Comparison of ENCODE assay signal across 28 cellular contexts in genomic region chr7:159088016-159088865, GRCh38. TPM values are rescaled to one million over a fixed set of nuclear protein-coding genes. Genes with fewer than 3 reads are reported as not detected.
DNase-seq lines count a peak whose midpoint lies in the region; ATAC-seq, FAIRE-seq and TF ChIP-seq lines count a peak whose summit lies in the region.
"Had no signal": no experiment of that assay in that cellular context is flagged by ENCODE, and none has a peak within 500 bp of the region (broad histone marks: within the 10 kb centered on the region; RNA-seq: fewer than 3 reads in every experiment).

No MANE protein-coding gene starts in this region.

- H3K27ac ChIP-seq in right lobe of liver (no peak overlapping the region), HepG2 (ENCODE audit: extremely low read length, insufficient read depth, low read length) (no peak overlapping the region), osteoblast (ENCODE audit: low read depth, low read length) (no peak overlapping the region)
- H3K27ac ChIP-seq: C4-2B, psoas muscle, skin epidermis, VCaP had no signal

- H3K4me3 ChIP-seq in right lobe of liver (no peak overlapping the region), HepG2 (replicated peaks in 1 of 3; ENCODE audit: insufficient read depth in 1 of 3, low read depth in 2 of 3, low read length in 3 of 3) (no peak overlapping the region), osteoblast (ENCODE audit: insufficient read depth, low read length) (no peak overlapping the region)
- H3K4me3 ChIP-seq: lung, psoas muscle, skin epidermis had no signal

- intact Hi-C loops in right lobe of liver (cut with DNase I) = no loop called here
- intact Hi-C loops in HepG2 (cut with micrococcal nuclease; ENCODE audit: unreplicated experiment) = no loop called here

- no peak overlapping the region for H2AFZ ChIP-seq in HepG2 (ENCODE audit: low read length)
- no peak overlapping the region for H2AFZ ChIP-seq in osteoblast (ENCODE audit: low read length)

- H3K27me3 ChIP-seq in right lobe of liver (no peaks in the 10 kb centered on the region), HepG2 (ENCODE audit: control insufficient read depth in 1 of 2, insufficient read depth in 2 of 2, low read length in 2 of 2) (peaks cover 3 to 39% of the 10 kb centered on the region in 2 experiments; a peak in 3 of 5 replicates), osteoblast (ENCODE audit: insufficient read depth, low read length) (no peaks in the 10 kb centered on the region)

- TF ChIP-seq EP300 in HepG2 (IDR thresholded peaks at IDR 0.05; ENCODE audit: low read depth in 2 of 2, low read length in 2 of 2) (no peak), HepG2 (CRISPR knock-in tag; IDR thresholded peaks at IDR 0.05; ENCODE audit: borderline replicate concordance) (no peak)

- no peak overlapping the region for H3K4me3 Mint-ChIP-seq in central memory CD8-positive, alpha-beta T cell
- no peak overlapping the region for H3K4me3 Mint-ChIP-seq in effector memory CD8-positive, alpha-beta T cell
- H3K4me3 Mint-ChIP-seq: dendritic cell treated with granulocyte-macrophage colony-stimulating factor and Interleukin-4, amounts not matched to agents 40 ng/mL and 50 ng/mL, for 4 days; neural crest cell had no signal

- WGBS in right lobe of liver (ENCODE audit: insufficient coverage, low coverage, low lambda C conversion rate, missing lambda C conversion rate) = 53% methylated on average over 4 of the region's 18 CpGs
- 90% methylated on average over 2 of the region's 18 CpGs for WGBS in HepG2 (ENCODE audit: low lambda C conversion rate)

- H3K9me3 ChIP-seq in right lobe of liver = no peaks in the 10 kb centered on the region
- no peaks in the 10 kb centered on the region for H3K9me3 ChIP-seq in HepG2 (ENCODE audit: low read length)
- no peaks in the 10 kb centered on the region for H3K9me3 ChIP-seq in osteoblast (ENCODE audit: low read depth, low read length)
- H3K9me3 ChIP-seq: psoas muscle had no signal

- in situ Hi-C loops in HepG2 (cut with HindIII; ENCODE audit: extremely low pct_ligation_motif_present, low pct_unique_long_range_greater_than_20kb) = no loop called here

- H3K9me3 Mint-ChIP-seq in central memory CD8-positive, alpha-beta T cell = no peaks in the 10 kb centered on the region
- no peaks in the 10 kb centered on the region for H3K9me3 Mint-ChIP-seq in effector memory CD8-positive, alpha-beta T cell
- H3K9me3 Mint-ChIP-seq: dendritic cell treated with granulocyte-macrophage colony-stimulating factor and Interleukin-4, amounts not matched to agents 40 ng/mL and 50 ng/mL, for 4 days; neural crest cell had no signal

- FAIRE-seq in HepG2 (lab: Jason Lieb, UNC) = no peak
- FAIRE-seq: endothelial cell of umbilical vein, GM12891, keratinocyte had no signal

- no peak overlapping the region for H3K4me2 ChIP-seq in HepG2 (ENCODE audit: low read depth, low read length)
- no peak overlapping the region for H3K4me2 ChIP-seq in osteoblast (ENCODE audit: insufficient read depth, low read length)

- no peaks in the 10 kb centered on the region for H3K79me2 ChIP-seq in HepG2 (ENCODE audit: insufficient read depth, low read length)
- no peaks in the 10 kb centered on the region for H3K79me2 ChIP-seq in osteoblast (ENCODE audit: insufficient read depth, low read length)

- TF ChIP-seq CTCF in right lobe of liver (IDR thresholded peaks at IDR 0.05) = no peak
- no peak for TF ChIP-seq CTCF in HepG2 (CRISPR knock-in tag; IDR thresholded peaks at IDR 0.05)
- TF ChIP-seq CTCF in osteoblast (IDR thresholded peaks at IDR 0.05; ENCODE audit: extremely low read depth, low read depth, low read length) = no peak

- H3K27ac Mint-ChIP-seq in central memory CD8-positive, alpha-beta T cell (ENCODE audit: low read depth) = peak overlapping the region; percentile 70
- peak overlapping the region in 1 of 2 donors; percentile 64 for H3K27ac Mint-ChIP-seq in effector memory CD8-positive, alpha-beta T cell
- H3K27ac Mint-ChIP-seq: dendritic cell treated with granulocyte-macrophage colony-stimulating factor and Interleukin-4, amounts not matched to agents 40 ng/mL and 50 ng/mL, for 4 days had no signal

- TF ChIP-seq POLR2A in right lobe of liver (IDR thresholded peaks at IDR 0.05) = no peak
- TF ChIP-seq POLR2A in HepG2 (IDR thresholded peaks at IDR 0.05; ENCODE audit: insufficient read depth in 1 of 2, low read depth in 2 of 2, low read length in 2 of 2) = no peak

- H3K27me3 Mint-ChIP-seq in central memory CD8-positive, alpha-beta T cell = peaks cover 13% of the 10 kb centered on the region
- H3K27me3 Mint-ChIP-seq in effector memory CD8-positive, alpha-beta T cell = peaks cover 0 to 14% of the 10 kb centered on the region in 2 donors
- H3K27me3 Mint-ChIP-seq: dendritic cell treated with granulocyte-macrophage colony-stimulating factor and Interleukin-4, amounts not matched to agents 40 ng/mL and 50 ng/mL, for 4 days had no signal

- H3K36me3 ChIP-seq in right lobe of liver (no peaks in the 10 kb centered on the region), HepG2 (replicated peaks in 1 of 2; ENCODE audit: control insufficient read depth in 1 of 2, insufficient read depth in 2 of 2, low read length in 2 of 2) (no peaks in the 10 kb centered on the region), osteoblast (ENCODE audit: insufficient read depth, low read length) (no peaks in the 10 kb centered on the region)

- CTCF ChIA-PET in HepG2 (lab: Yijun Ruan, JAX; ENCODE audit: low intra/inter-chr PET ratio, low total read pairs) = no interaction called here

- H3K4me1 Mint-ChIP-seq in central memory CD8-positive, alpha-beta T cell = peaks cover 6% of the 10 kb centered on the region
- peaks cover 3 to 4% of the 10 kb centered on the region in 2 donors for H3K4me1 Mint-ChIP-seq in effector memory CD8-positive, alpha-beta T cell (ENCODE audit: low read depth in 2 of 2)
- H3K4me1 Mint-ChIP-seq: neural crest cell had no signal

- ATAC-seq in right lobe of liver = no peak
- no peak for ATAC-seq in HepG2
- no peak for ATAC-seq in central memory CD8-positive, alpha-beta T cell (replicated peaks; ENCODE audit: extremely low read depth, poor library complexity, severe bottlenecking)
- ATAC-seq in effector memory CD8-positive, alpha-beta T cell (replicated peaks) = no peak
- no peak for ATAC-seq in GM19328 (IDR thresholded peaks at IDR 0.05; ENCODE audit: unreplicated experiment)
- ATAC-seq: psoas muscle, SK-N-SH treated with all-trans-retinoic acid at 6 μM for 48 hours had no signal

- POLR2A ChIA-PET in HepG2 (lab: Yijun Ruan, JAX) = no interaction called here

- no peaks in the 10 kb centered on the region for H3K36me3 Mint-ChIP-seq in central memory CD8-positive, alpha-beta T cell (ENCODE audit: insufficient read depth)
- H3K36me3 Mint-ChIP-seq in effector memory CD8-positive, alpha-beta T cell (ENCODE audit: insufficient read depth) = no peaks in the 10 kb centered on the region

- BruUV-seq in HepG2 (replicated peaks; lab: Mats Ljungman, UMichigan) = no TSS peak

- H4K20me1 ChIP-seq in HepG2 (ENCODE audit: insufficient read depth, low read length) (no peaks in the 10 kb centered on the region), osteoblast (ENCODE audit: insufficient read depth, low read length) (no peaks in the 10 kb centered on the region)

- H3K9ac ChIP-seq in HepG2 (ENCODE audit: insufficient read depth, low read depth, low read length) = no peak overlapping the region

- DNase-seq in right lobe of liver (peak in 2 of 3 donors; percentile 20 to 45), HepG2 (ENCODE audit: low spot score) (no peak), osteoblast (ENCODE audit: insufficient read length, low spot score, missing footprints) (peak; percentile 61), NCI-H1105 (lab: John Stamatoyannopoulos, UW) (no peak)
- no peak for DNase-seq in central memory CD8-positive, alpha-beta T cell (ENCODE audit: low spot score in 2 of 2)
- DNase-seq in effector memory CD8-positive, alpha-beta T cell = no peak
- DNase-seq: activated CD4-positive, alpha-beta T cell treated with anti-CD3 and anti-CD28 coated beads, Interleukin-2, amount 50 U/mL, for 4 hours; activated naive CD4-positive, alpha-beta T cell treated with anti-CD3 and anti-CD28 coated beads, Interleukin-2, amount 50 U/mL, for 16 hours; Calu3; Kasumi-1; NCI-H1694 treated with DMSO at 0.1 percent for 48 hours; NCI-H2171 treated with DMSO at 0.1 percent for 48 hours; NCI-H524 treated with DMSO at 0.1 percent for 48 hours; psoas muscle; stimulated activated CD4-positive, alpha-beta T cell treated with anti-CD3 and anti-CD28 coated beads, Interleukin-1b, Interleukin-23, amount 100 ng/mL, for 48 hours; substantia nigra had no signal

- TF ChIP-seq RAD21 in HepG2 (CRISPR knock-in tag; IDR thresholded peaks at IDR 0.05) = no peak

- H3K4me1 ChIP-seq in right lobe of liver = peaks cover 0 to 4% (median 0%) of the 10 kb centered on the region in 4 donors
- peaks cover 10% of the 10 kb centered on the region for H3K4me1 ChIP-seq in HepG2 (ENCODE audit: insufficient read depth, low read length)
- H3K4me1 ChIP-seq in osteoblast (ENCODE audit: insufficient read depth, low read length) = no peaks in the 10 kb centered on the region

TF ChIP-seq in HepG2, 621 proteins besides CTCF, POLR2A, EP300 and RAD21 (continues in another document):
- no peak for TF ChIP-seq ZNF605 (CRISPR knock-in tag; IDR thresholded peaks at IDR 0.05)

RNA-seq across cellular contexts. Expression of gene VIPR2, which starts 56.4 kb away (rescaled TPM):
- total RNA-seq in right lobe of liver = under 1 TPM in 4 of 6 experiments, not detected in 2; 0.15 to 0.51 (median 0.26) TPM
- total RNA-seq in HepG2 (2016; rRNA removed; fragmentation: Illumina TruSeq; extraction: Trizol) = not detected in 2 replicates
- not detected in 2 replicates for total RNA-seq in HepG2 (2016; cell fraction: cytosol; rRNA removed; fragmentation: Illumina TruSeq; extraction: Trizol; ENCODE audit: low read depth)
- total RNA-seq in HepG2 (2016; cell fraction: insoluble cytoplasmic fraction; rRNA removed; fragmentation: Illumina TruSeq; extraction: Trizol) = not detected in 2 replicates
- not detected in 2 replicates for total RNA-seq in HepG2 (2016; cell fraction: membrane; rRNA removed; fragmentation: Illumina TruSeq; extraction: Trizol)
- total RNA-seq in HepG2 (2016; cell fraction: nucleus; rRNA removed; fragmentation: Illumina TruSeq; extraction: Trizol) = not detected in 2 replicates
- not detected in 2 replicates for polyA plus RNA-seq in HepG2 (2011; rRNA removed)
- polyA plus RNA-seq in HepG2 (2011; cell fraction: cytosol; rRNA removed) = not detected in 2 replicates
- polyA plus RNA-seq in HepG2 (2011; cell fraction: nucleus; rRNA removed) = not detected in 2 replicates
- polyA plus RNA-seq in HepG2 (2012) = not detected in 2 replicates
- not detected in 2 replicates for polyA plus RNA-seq in HepG2 (2016; cell fraction: cytosol; fragmentation: Illumina TruSeq; extraction: Trizol; ENCODE audit: low read depth)
- not detected in 2 replicates for polyA plus RNA-seq in HepG2 (2016; cell fraction: insoluble cytoplasmic fraction; fragmentation: Illumina TruSeq; extraction: Trizol; ENCODE audit: low read depth)
- polyA plus RNA-seq in HepG2 (2016; cell fraction: membrane; fragmentation: Illumina TruSeq; extraction: Trizol; ENCODE audit: low read depth) = not detected in 2 replicates
- not detected in 2 replicates for polyA plus RNA-seq in HepG2 (2016; cell fraction: nucleus; fragmentation: Illumina TruSeq; extraction: Trizol; ENCODE audit: insufficient read depth, low read depth)
- 19.5 TPM in 1 of 2 replicates, not detected in the other for polyA minus RNA-seq in HepG2 (2011; rRNA and poly(A)+ RNA removed; ENCODE audit: low replicate concordance)
- polyA minus RNA-seq in HepG2 (2011; cell fraction: cytosol; rRNA and poly(A)+ RNA removed) = not detected in 2 replicates
- 0.13 TPM in 1 of 2 replicates, not detected in the other for polyA minus RNA-seq in HepG2 (2011; cell fraction: nucleus; rRNA and poly(A)+ RNA removed)
- total RNA-seq in osteoblast = not detected in 2 replicates
- total RNA-seq: Calu3, endothelial cell of umbilical vein, glomerular endothelial cell had no signal
- polyA plus RNA-seq: endothelial cell of umbilical vein, keratinocyte had no signal

Comparison
In these comparisons a context has a peak if more than half of its experiments do, and no peak if none do; other contexts are left out.
1. DNase-seq: peak in right lobe of liver (2 of 3) and osteoblast (single experiment); none in HepG2 (single experiment), central memory CD8-positive, alpha-beta T cell (0 of 2), NCI-H1105 (single experiment) and effector memory CD8-positive, alpha-beta T cell (0 of 3).